8 cellular contexts compared by ENCODE assay signal in genomic region chr17:46978489-46979022, GRCh38. TPM values are rescaled to one million over a fixed set of nuclear protein-coding genes. Genes with fewer than 3 reads are reported as not detected.
DNase-seq lines count a peak whose midpoint lies in the region; ATAC-seq and TF ChIP-seq lines count a peak whose summit lies in the region.

No MANE protein-coding gene starts in this region.

- ATAC-seq in Panc1 (peak; percentile 62), GM19463 (IDR thresholded peaks at IDR 0.05; ENCODE audit: unreplicated experiment) (no peak), GM18498 (IDR thresholded peaks at IDR 0.05; ENCODE audit: unreplicated experiment) (no peak)
- peak; percentile 54 for ATAC-seq in effector memory CD8-positive, alpha-beta T cell (replicated peaks)

- peaks cover 2% of the 10 kb centered on the region; the same call in 1 of the 2 replicates for H3K27me3 ChIP-seq in Panc1 (ENCODE audit: control insufficient read depth, insufficient read depth, low read length)

- no peaks in the 10 kb centered on the region for H3K36me3 ChIP-seq in Panc1 (ENCODE audit: control insufficient read depth, insufficient read depth, low read length)

- no TSS peak for BruUV-seq in Panc1 (replicated peaks; lab: Mats Ljungman, UMichigan)

- H3K4me3 ChIP-seq in Panc1 (ENCODE audit: low read depth in 2 of 2, low read length in 2 of 2): peak overlapping the region; percentile 48

- no peak overlapping the region for H3K27ac ChIP-seq in Panc1 (ENCODE audit: low read length)

- H3K4me3 Mint-ChIP-seq in effector memory CD8-positive, alpha-beta T cell: peak overlapping the region; percentile 77 to 83
- H3K4me3 Mint-ChIP-seq in nephron: peak overlapping the region; percentile 73 to 76 (median 76)

- H3K9me3 Mint-ChIP-seq in effector memory CD8-positive, alpha-beta T cell: no peaks in the 10 kb centered on the region
- peaks cover 2% of the 10 kb centered on the region for H3K9me3 Mint-ChIP-seq in nephron

- H3K36me3 Mint-ChIP-seq in effector memory CD8-positive, alpha-beta T cell (ENCODE audit: insufficient read depth): no peaks in the 10 kb centered on the region
- H3K36me3 Mint-ChIP-seq in nephron (ENCODE audit: low read depth): no peaks in the 10 kb centered on the region

- intact Hi-C loops in Panc1 (cut with micrococcal nuclease; ENCODE audit: unreplicated experiment): no loop called here

- no peaks in the 10 kb centered on the region; the same call in 1 of the 2 replicates for H3K4me1 ChIP-seq in Panc1 (ENCODE audit: control insufficient read depth, insufficient read depth, low read length)

- peaks cover 47 to 74% of the 10 kb centered on the region in 2 donors for H3K27me3 Mint-ChIP-seq in effector memory CD8-positive, alpha-beta T cell
- H3K27me3 Mint-ChIP-seq in nephron (ENCODE audit: low read depth): peaks cover 77% of the 10 kb centered on the region

- in situ Hi-C loops in Panc1 (cut with HindIII; ENCODE audit: low pct_unique_long_range_greater_than_20kb, low sequenced_read_pairs): no loop called here

- peaks cover 9 to 10% of the 10 kb centered on the region in 2 donors for H3K4me1 Mint-ChIP-seq in effector memory CD8-positive, alpha-beta T cell (ENCODE audit: low read depth in 2 of 2)
- H3K4me1 Mint-ChIP-seq in nephron: peaks cover 21% of the 10 kb centered on the region

- TF ChIP-seq CTCF in Panc1 (IDR thresholded peaks at IDR 0.05): no peak
- no peak for TF ChIP-seq CTCF in nephron (IDR thresholded peaks at IDR 0.05; ENCODE audit: unreplicated experiment in 3 of 3)

- POLR2A ChIA-PET in Panc1 (lab: Charles Lee): interaction anchor here (0.6 kb wide), 1 partner anchor 80 kb away, joined by 3 read pairs; no protein-coding TSS in a partner anchor

- no peak overlapping the region for H3K27ac Mint-ChIP-seq in effector memory CD8-positive, alpha-beta T cell
- no peak overlapping the region for H3K27ac Mint-ChIP-seq in nephron

- H3K9me3 ChIP-seq in Panc1 (ENCODE audit: control insufficient read depth, insufficient read depth, low read depth, low read length): no peaks in the 10 kb centered on the region

- CTCF ChIA-PET in Panc1 (lab: Charles Lee): no interaction called here

- peak; percentile 39 for DNase-seq in Daoy (ENCODE audit: low read depth)
- no peak for DNase-seq in Panc1 (ENCODE audit: low read depth, low spot score)
- DNase-seq in effector memory CD8-positive, alpha-beta T cell: no peak
- no peak for DNase-seq in AG08396 (ENCODE audit: low spot score)
- DNase-seq in NK-92 treated with Interleukin-12 subunit alpha and Interleukin-12 subunit beta, amount 100 ng/mL, for 24 hours (lab: John Stamatoyannopoulos, UW): no peak

RNA-seq across cellular contexts. Expression of gene RPRML, which starts 0.5 kb away (rescaled TPM):
- total RNA-seq in Daoy (2014; rRNA removed; shearing (Covaris generic)): 0.27 and 0.29 TPM in 2 replicates
- total RNA-seq in Panc1 (2021; ENCODE audit: unreplicated experiment): 0.54 TPM
- polyA plus RNA-seq in Panc1 (2012; ENCODE audit: insufficient read length): not detected

RNA-seq across cellular contexts. Expression of gene GOSR2, which starts 55.6 kb away (rescaled TPM):
- total RNA-seq in Daoy (2014; rRNA removed; shearing (Covaris generic)): 53.2 and 67.7 TPM in 2 replicates
- 36.5 TPM for total RNA-seq in Panc1 (2021; ENCODE audit: unreplicated experiment)
- polyA plus RNA-seq in Panc1 (2012; ENCODE audit: insufficient read length): 26.5 TPM

Comparison
In these comparisons a context has a peak if more than half of its experiments do, and no peak if none do; other contexts are left out.
1. ATAC-seq: peak in Panc1 (single experiment) and effector memory CD8-positive, alpha-beta T cell (single experiment); none in GM19463 (single experiment) and GM18498 (single experiment).